21 cellular contexts compared by ENCODE assay signal in genomic region chr6:161128230-161128629, GRCh38.
DNase-seq lines count a peak whose midpoint lies in the region; ATAC-seq and TF ChIP-seq lines count a peak whose summit lies in the region.
"Had no signal": no experiment of that assay in that cellular context is flagged by ENCODE, and none has a peak within 500 bp of the region (broad histone marks: within the 10 kb centered on the region; RNA-seq: fewer than 3 reads in every experiment).

No MANE protein-coding gene starts in this region.

- peaks cover 1 to 12% (median 4%) of the 10 kb centered on the region in 4 donors for H3K4me1 Mint-ChIP-seq in CD4-positive, CD25-positive, alpha-beta regulatory T cell
- H3K4me1 Mint-ChIP-seq in CD8-positive, alpha-beta T cell (ENCODE audit: low read depth) = peaks cover 16% of the 10 kb centered on the region
- H3K4me1 Mint-ChIP-seq in activated T-cell treated with anti-CD3 and anti-CD28 coated beads, Interleukin-2, amount 50 U/mL, for 72 hours (ENCODE audit: low read depth) = peaks cover 24% of the 10 kb centered on the region
- H3K4me1 Mint-ChIP-seq in CD8-positive, alpha-beta memory T cell = peaks cover 8 to 13% (median 11%) of the 10 kb centered on the region in 3 donors
- H3K4me1 Mint-ChIP-seq: brain had no signal

- no peak overlapping the region for H3K4me3 ChIP-seq in CD4-positive, CD25-positive, alpha-beta regulatory T cell (ENCODE audit: low read depth, low read length)
- H3K4me3 ChIP-seq in CD8-positive, alpha-beta T cell (ENCODE audit: low read depth, low read length) = no peak overlapping the region
- H3K4me3 ChIP-seq in CD8-positive, alpha-beta memory T cell (ENCODE audit: low read length) = no peak overlapping the region
- H3K4me3 ChIP-seq: HAP-1, K562, MG63, stomach had no signal

- intact Hi-C loops in CD8-positive, alpha-beta T cell (cut with DNase I, micrococcal nuclease) = no loop called here

- H3K4me1 ChIP-seq in CD4-positive, CD25-positive, alpha-beta regulatory T cell (ENCODE audit: control insufficient read depth, insufficient read depth, low read length, poor library complexity, severe bottlenecking) = no peaks in the 10 kb centered on the region
- no peaks in the 10 kb centered on the region for H3K4me1 ChIP-seq in CD8-positive, alpha-beta T cell (ENCODE audit: insufficient read depth, low read length)
- H3K4me1 ChIP-seq in CD8-positive, alpha-beta memory T cell (ENCODE audit: insufficient read depth, low read length) = no peaks in the 10 kb centered on the region
- H3K4me1 ChIP-seq: HAP-1, stomach had no signal

- no peaks in the 10 kb centered on the region for H3K27me3 ChIP-seq in CD4-positive, CD25-positive, alpha-beta regulatory T cell (ENCODE audit: control insufficient read depth, insufficient read depth, low read length)
- no peaks in the 10 kb centered on the region for H3K27me3 ChIP-seq in CD8-positive, alpha-beta T cell (ENCODE audit: insufficient read depth, low read length)
- no peaks in the 10 kb centered on the region for H3K27me3 ChIP-seq in CD8-positive, alpha-beta memory T cell (ENCODE audit: insufficient read depth, low read length, poor library complexity, severe bottlenecking)
- H3K27me3 ChIP-seq: MG63, stomach had no signal

- POLR2A ChIA-PET in CD8-positive, alpha-beta T cell (lab: Charles Lee) = no interaction called here
- POLR2A ChIA-PET in CD8-positive, alpha-beta memory T cell (lab: Charles Lee) = no interaction called here

- H3K27ac ChIP-seq in CD4-positive, CD25-positive, alpha-beta regulatory T cell (ENCODE audit: insufficient read depth, low read length, poor library complexity, severe bottlenecking) = no peak overlapping the region
- H3K27ac ChIP-seq in CD8-positive, alpha-beta T cell (ENCODE audit: low read depth, low read length) = no peak overlapping the region
- H3K27ac ChIP-seq in CD8-positive, alpha-beta memory T cell (ENCODE audit: low read depth, low read length) = no peak overlapping the region
- H3K27ac ChIP-seq: stomach had no signal

- H3K36me3 Mint-ChIP-seq in CD4-positive, CD25-positive, alpha-beta regulatory T cell = peaks cover 41% of the 10 kb centered on the region
- peaks cover 66% of the 10 kb centered on the region for H3K36me3 Mint-ChIP-seq in CD8-positive, alpha-beta T cell
- H3K36me3 Mint-ChIP-seq in activated T-cell treated with anti-CD3 and anti-CD28 coated beads, Interleukin-2, amount 50 U/mL, for 72 hours (ENCODE audit: insufficient read depth in 2 of 2) = peaks cover 30 to 31% of the 10 kb centered on the region in 2 donors
- peaks cover 41 to 71% (median 46%) of the 10 kb centered on the region in 3 donors for H3K36me3 Mint-ChIP-seq in CD8-positive, alpha-beta memory T cell

- H3K9me3 ChIP-seq in CD4-positive, CD25-positive, alpha-beta regulatory T cell (ENCODE audit: control insufficient read depth in 2 of 2, low read length in 2 of 2) = peaks cover under 1 to 7% of the 10 kb centered on the region in 2 experiments
- H3K9me3 ChIP-seq in CD8-positive, alpha-beta T cell (ENCODE audit: low read length) = peaks cover 4% of the 10 kb centered on the region
- H3K9me3 ChIP-seq in CD8-positive, alpha-beta memory T cell (ENCODE audit: low read length) = no peaks in the 10 kb centered on the region

- ATAC-seq in CD4-positive, CD25-positive, alpha-beta regulatory T cell (ENCODE audit: low read depth in 2 of 2) = no peak
- peak; percentile 56 for ATAC-seq in CD8-positive, alpha-beta T cell
- peak; percentile 57 to 59 for ATAC-seq in activated T-cell treated with anti-CD3 and anti-CD28 coated beads, Interleukin-2, amount 50 U/mL, for 72 hours (replicated peaks in 1 of 2)
- ATAC-seq in esophagus mucosa (peak; percentile 59), HG02798 (IDR thresholded peaks at IDR 0.05; ENCODE audit: poor library complexity, unreplicated experiment) (no peak)
- ATAC-seq: K562, Right ventricle myocardium inferior had no signal

- no peaks in the 10 kb centered on the region for H3K27me3 Mint-ChIP-seq in CD4-positive, CD25-positive, alpha-beta regulatory T cell
- H3K27me3 Mint-ChIP-seq in CD8-positive, alpha-beta T cell (ENCODE audit: low read depth) = no peaks in the 10 kb centered on the region
- no peaks in the 10 kb centered on the region for H3K27me3 Mint-ChIP-seq in activated T-cell treated with anti-CD3 and anti-CD28 coated beads, Interleukin-2, amount 50 U/mL, for 72 hours (ENCODE audit: low read depth)
- no peaks in the 10 kb centered on the region for H3K27me3 Mint-ChIP-seq in CD8-positive, alpha-beta memory T cell

- no peak for DNase-seq in CD4-positive, CD25-positive, alpha-beta regulatory T cell
- DNase-seq in CD8-positive, alpha-beta T cell = no peak
- peak in 1 of 2 donors; percentile 12 for DNase-seq in activated T-cell treated with anti-CD3 and anti-CD28 coated beads, Interleukin-2, amount 50 U/mL, for 72 hours
- DNase-seq in NCI-H226 (no peak), GM13977 (ENCODE audit: low spot score) (no peak)
- no peak for DNase-seq in CD8-positive, alpha-beta memory T cell
- DNase-seq: AML-193, COR-L47, DMS79, MG63, NCI-H146, NCI-H2171 treated with DMSO at 0.1 percent for 48 hours, NCI-H69, occipital lobe, stomach had no signal

- in situ Hi-C loops in GM13977 (cut with MboI; ENCODE audit: low pct_unique_long_range_greater_than_20kb, low sequenced_read_pairs, unreplicated experiment) = loop anchor here (25.0 kb wide), 1 partner anchor 234 kb away; no protein-coding TSS in a partner anchor

- peaks cover 18% of the 10 kb centered on the region for H3K36me3 ChIP-seq in CD4-positive, CD25-positive, alpha-beta regulatory T cell (ENCODE audit: control insufficient read depth, insufficient read depth, low read length)
- H3K36me3 ChIP-seq in CD8-positive, alpha-beta T cell (ENCODE audit: insufficient read depth, low read length) = no peaks in the 10 kb centered on the region
- H3K36me3 ChIP-seq in CD8-positive, alpha-beta memory T cell (ENCODE audit: insufficient read depth, low read length) = no peaks in the 10 kb centered on the region
- H3K36me3 ChIP-seq: HAP-1 had no signal

- H3K4me3 Mint-ChIP-seq in CD4-positive, CD25-positive, alpha-beta regulatory T cell = no peak overlapping the region
- H3K4me3 Mint-ChIP-seq in CD8-positive, alpha-beta T cell = no peak overlapping the region
- H3K4me3 Mint-ChIP-seq in activated T-cell treated with anti-CD3 and anti-CD28 coated beads, Interleukin-2, amount 50 U/mL, for 72 hours = peak overlapping the region; percentile 45 to 46
- H3K4me3 Mint-ChIP-seq in CD8-positive, alpha-beta memory T cell = no peak overlapping the region
- H3K4me3 Mint-ChIP-seq: brain had no signal

- TF ChIP-seq CTCF in CD8-positive, alpha-beta T cell (IDR thresholded peaks at IDR 0.05) = no peak
- no peak for TF ChIP-seq CTCF in GM13977 (IDR thresholded peaks at IDR 0.05; ENCODE audit: extremely low read depth, insufficient read depth, missing control alignments)

- H3K27ac Mint-ChIP-seq in CD4-positive, CD25-positive, alpha-beta regulatory T cell = peak overlapping the region in 2 of 3 donors; percentile 5 to 51
- H3K27ac Mint-ChIP-seq in CD8-positive, alpha-beta T cell = peak overlapping the region; percentile 62
- peak overlapping the region; percentile 76 for H3K27ac Mint-ChIP-seq in activated T-cell treated with anti-CD3 and anti-CD28 coated beads, Interleukin-2, amount 50 U/mL, for 72 hours
- peak overlapping the region in 4 of 8 donors; percentile 6 to 51 (median 26) for H3K27ac Mint-ChIP-seq in CD8-positive, alpha-beta memory T cell

- CTCF ChIA-PET in CD8-positive, alpha-beta T cell (lab: Charles Lee) = no interaction called here
- CTCF ChIA-PET in CD8-positive, alpha-beta memory T cell (lab: Charles Lee) = no interaction called here

- peaks cover 0 to 27% (median 3%) of the 10 kb centered on the region in 7 donors for H3K9me3 Mint-ChIP-seq in CD4-positive, CD25-positive, alpha-beta regulatory T cell
- peaks cover 16% of the 10 kb centered on the region for H3K9me3 Mint-ChIP-seq in CD8-positive, alpha-beta T cell
- H3K9me3 Mint-ChIP-seq in activated T-cell treated with anti-CD3 and anti-CD28 coated beads, Interleukin-2, amount 50 U/mL, for 72 hours = peaks cover 3 to 13% of the 10 kb centered on the region in 2 donors
- peaks cover 17 to 28% (median 18%) of the 10 kb centered on the region in 5 donors for H3K9me3 Mint-ChIP-seq in CD8-positive, alpha-beta memory T cell

Comparison
In these comparisons a context has a peak if more than half of its experiments do, and no peak if none do; other contexts are left out.
1. ATAC-seq: peak in CD8-positive, alpha-beta T cell (single experiment), activated T-cell treated with anti-CD3 and anti-CD28 coated beads, Interleukin-2, amount 50 U/mL, for 72 hours (2 of 2) and esophagus mucosa (single experiment); none in CD4-positive, CD25-positive, alpha-beta regulatory T cell (0 of 2) and HG02798 (single experiment).
2. H3K4me3 Mint-ChIP-seq: peak in activated T-cell treated with anti-CD3 and anti-CD28 coated beads, Interleukin-2, amount 50 U/mL, for 72 hours (2 of 2); none in CD4-positive, CD25-positive, alpha-beta regulatory T cell (0 of 4), CD8-positive, alpha-beta T cell (single experiment) and CD8-positive, alpha-beta memory T cell (0 of 7).